ENCODE assay signal across 11 cellular contexts in the genomic region with DNA sequence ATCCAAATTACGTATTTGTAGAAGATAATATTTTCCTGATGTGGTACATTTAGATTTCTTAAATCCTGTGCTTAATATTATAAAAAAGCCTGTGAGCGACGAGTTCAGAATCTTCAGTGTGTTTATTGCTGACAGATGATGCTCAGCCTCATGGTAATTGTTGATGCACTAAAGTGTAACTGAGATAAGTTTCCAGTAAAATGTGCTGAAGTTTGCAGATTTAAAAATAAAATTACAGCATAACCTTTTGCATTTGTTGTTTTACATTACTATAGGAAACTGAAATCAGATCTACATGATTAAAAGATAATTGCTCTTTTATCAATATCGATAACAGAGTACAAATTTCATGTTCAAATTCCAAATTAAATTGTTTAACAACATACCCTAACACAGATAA.
"Had no signal": no experiment of that assay in that cellular context is flagged by ENCODE, and none has a peak within 500 bp of the region (broad histone marks: within the 10 kb centered on the region; RNA-seq: fewer than 3 reads in every experiment).

No MANE protein-coding gene starts in this region.

- H3K9ac ChIP-seq: GM23248 had no signal

- FAIRE-seq: H1, H54 had no signal

- H3K4me2 ChIP-seq: GM23338 had no signal

- H3K27ac ChIP-seq: GM23248 had no signal

- H3K9me3 ChIP-seq: HAP-1 had no signal

- DNase-seq: GM23248, GOT3, H7, H9, HCEC 1CT, HFFc6 had no signal

- H3K4me1 ChIP-seq: HAP-1 had no signal

- ATAC-seq: GM23338, HCT116 had no signal

- H2AFZ ChIP-seq: GM23248, GM23338 had no signal

- H3K36me3 ChIP-seq: HAP-1 had no signal

- H3K4me3 ChIP-seq: GM23248, GM23338, HAP-1 had no signal
